Comparison of ENCODE assay signal across 1 cellular context in the genomic region with DNA sequence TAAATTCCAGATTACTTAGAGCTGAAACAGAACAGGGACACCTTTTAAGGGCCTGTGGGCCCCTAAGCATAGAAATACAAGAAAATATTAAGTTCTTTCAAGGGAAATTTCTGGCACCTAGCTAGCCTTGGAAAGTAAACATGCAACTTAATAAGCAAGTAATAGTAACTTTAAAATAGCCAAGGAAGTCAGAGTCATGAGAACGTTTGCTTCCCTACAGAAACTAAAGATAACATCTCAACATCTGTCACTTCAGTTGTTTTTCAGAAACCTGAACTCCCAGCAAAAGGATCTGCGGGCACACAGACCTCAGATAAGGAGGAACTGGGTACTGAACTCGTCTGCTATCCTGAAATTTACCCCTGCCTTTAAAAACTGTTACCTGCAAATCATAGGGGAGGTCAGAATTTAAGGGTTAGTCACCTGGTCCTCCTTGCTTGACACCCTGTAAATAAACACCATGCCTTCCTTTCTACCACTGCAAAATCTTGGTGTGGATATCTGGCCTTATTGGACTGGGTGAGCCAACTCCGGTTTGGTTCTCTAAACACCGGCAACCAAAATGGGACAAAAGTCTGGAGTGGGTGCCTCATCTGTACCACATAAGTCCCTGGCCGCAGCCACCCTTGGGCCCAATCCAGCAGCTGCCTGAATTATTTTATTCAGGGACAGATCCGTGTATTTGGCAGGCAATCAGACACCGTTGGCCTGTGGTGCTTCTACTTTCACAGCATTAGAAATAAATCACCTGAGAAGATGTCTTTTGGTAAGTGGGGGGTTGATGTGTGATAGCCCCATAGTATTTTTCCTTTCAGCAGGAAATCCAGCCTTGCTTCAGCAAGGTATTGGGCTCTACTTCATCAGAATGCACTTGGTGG.
A peak's percentile ranks its signal among the peaks of the same experiment; 100 is the strongest.
TF ChIP-seq lines count a peak whose summit lies in the region.

No MANE protein-coding gene starts in this region.

TF ChIP-seq in K562, 482 proteins besides CTCF, POLR2A, EP300 and RAD21 (continued from another document and continues in another):
- TF ChIP-seq, protein P1, sequence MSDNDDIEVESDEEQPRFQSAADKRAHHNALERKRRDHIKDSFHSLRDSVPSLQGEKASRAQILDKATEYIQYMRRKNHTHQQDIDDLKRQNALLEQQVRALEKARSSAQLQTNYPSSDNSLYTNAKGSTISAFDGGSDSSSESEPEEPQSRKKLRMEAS (CRISPR knock-in tag; IDR thresholded peaks at IDR 0.05), result no peak
- TF ChIP-seq ZNF146 (CRISPR knock-in tag; IDR thresholded peaks at IDR 0.05; ENCODE audit: unreplicated experiment), result no peak
- TF ChIP-seq ZNF224 (CRISPR knock-in tag; IDR thresholded peaks at IDR 0.05), result no peak
- no peak for TF ChIP-seq KLF13 (tag; IDR thresholded peaks at IDR 0.05; ENCODE audit: borderline replicate concordance, low read depth)
- TF ChIP-seq NUFIP1 (IDR thresholded peaks at IDR 0.05; ENCODE audit: partially characterized antibody), result no peak
- no peak for TF ChIP-seq CEBPB (tag; IDR thresholded peaks at IDR 0.05)
- TF ChIP-seq SMAD1 (IDR thresholded peaks at IDR 0.05; ENCODE audit: low read depth, low read length, partially characterized antibody), result no peak
- TF ChIP-seq NFRKB (IDR thresholded peaks at IDR 0.05; ENCODE audit: low read depth), result no peak
- TF ChIP-seq TEAD4 (IDR thresholded peaks at IDR 0.05; ENCODE audit: low read length), result peak; percentile 90
- TF ChIP-seq TEAD4 (CRISPR knock-in tag; IDR thresholded peaks at IDR 0.05; ENCODE audit: borderline replicate concordance), result no peak
- no peak for TF ChIP-seq YY1 (IDR thresholded peaks at IDR 0.05; ENCODE audit: borderline replicate concordance in 1 of 3, control insufficient read depth in 1 of 3, extremely low read depth in 1 of 3, insufficient read depth in 3 of 3, insufficient read length in 1 of 3, insufficient replicate concordance in 2 of 3, low read depth in 1 of 3, low read length in 2 of 3)
- TF ChIP-seq ADNP (tag; IDR thresholded peaks at IDR 0.05), result peak; percentile 50; the same call in 1 of the 2 replicates
- no peak for TF ChIP-seq BRF2 (IDR thresholded peaks at IDR 0.05; ENCODE audit: borderline replicate concordance, insufficient read depth, insufficient read length)
- TF ChIP-seq SREBF1 (IDR thresholded peaks at IDR 0.05; ENCODE audit: borderline replicate concordance, low read depth, low read length), result no peak
- TF ChIP-seq, protein P2, sequence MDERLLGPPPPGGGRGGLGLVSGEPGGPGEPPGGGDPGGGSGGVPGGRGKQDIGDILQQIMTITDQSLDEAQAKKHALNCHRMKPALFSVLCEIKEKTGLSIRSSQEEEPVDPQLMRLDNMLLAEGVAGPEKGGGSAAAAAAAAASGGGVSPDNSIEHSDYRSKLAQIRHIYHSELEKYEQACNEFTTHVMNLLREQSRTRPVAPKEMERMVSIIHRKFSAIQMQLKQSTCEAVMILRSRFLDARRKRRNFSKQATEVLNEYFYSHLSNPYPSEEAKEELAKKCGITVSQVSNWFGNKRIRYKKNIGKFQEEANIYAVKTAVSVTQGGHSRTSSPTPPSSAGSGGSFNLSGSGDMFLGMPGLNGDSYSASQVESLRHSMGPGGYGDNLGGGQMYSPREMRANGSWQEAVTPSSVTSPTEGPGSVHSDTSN (CRISPR knock-in tag; IDR thresholded peaks at IDR 0.05; ENCODE audit: low read depth), result no peak
- TF ChIP-seq, protein P2 (tag; conservative IDR thresholded peaks at IDR 0.05; ENCODE audit: low read depth), result peak; percentile 78
- TF ChIP-seq, protein P3, sequence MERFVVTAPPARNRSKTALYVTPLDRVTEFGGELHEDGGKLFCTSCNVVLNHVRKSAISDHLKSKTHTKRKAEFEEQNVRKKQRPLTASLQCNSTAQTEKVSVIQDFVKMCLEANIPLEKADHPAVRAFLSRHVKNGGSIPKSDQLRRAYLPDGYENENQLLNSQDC (CRISPR knock-in tag; IDR thresholded peaks at IDR 0.05), result no peak
- no peak for TF ChIP-seq ZNF609 (CRISPR knock-in tag; IDR thresholded peaks at IDR 0.05; ENCODE audit: borderline replicate concordance)
- TF ChIP-seq BMI1 (IDR thresholded peaks at IDR 0.05; ENCODE audit: low read length), result no peak
- TF ChIP-seq HNRNPH1 (optimal IDR thresholded peaks at IDR 0.05; ENCODE audit: low read depth, low read length), result no peak
- no peak; the same call in 1 of the 2 replicates for TF ChIP-seq GTF2E2 (tag; IDR thresholded peaks at IDR 0.05)
- TF ChIP-seq SAFB (IDR thresholded peaks at IDR 0.05; ENCODE audit: borderline replicate concordance, low read depth, low read length), result no peak
- TF ChIP-seq, protein P4, sequence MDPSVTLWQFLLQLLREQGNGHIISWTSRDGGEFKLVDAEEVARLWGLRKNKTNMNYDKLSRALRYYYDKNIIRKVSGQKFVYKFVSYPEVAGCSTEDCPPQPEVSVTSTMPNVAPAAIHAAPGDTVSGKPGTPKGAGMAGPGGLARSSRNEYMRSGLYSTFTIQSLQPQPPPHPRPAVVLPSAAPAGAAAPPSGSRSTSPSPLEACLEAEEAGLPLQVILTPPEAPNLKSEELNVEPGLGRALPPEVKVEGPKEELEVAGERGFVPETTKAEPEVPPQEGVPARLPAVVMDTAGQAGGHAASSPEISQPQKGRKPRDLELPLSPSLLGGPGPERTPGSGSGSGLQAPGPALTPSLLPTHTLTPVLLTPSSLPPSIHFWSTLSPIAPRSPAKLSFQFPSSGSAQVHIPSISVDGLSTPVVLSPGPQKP (CRISPR knock-in tag; IDR thresholded peaks at IDR 0.05), result no peak
- TF ChIP-seq SIN3B (IDR thresholded peaks at IDR 0.05; ENCODE audit: low read depth), result no peak
- no peak for TF ChIP-seq ZNF436 (CRISPR knock-in tag; IDR thresholded peaks at IDR 0.05)
- TF ChIP-seq ZBTB17 (CRISPR knock-in tag; IDR thresholded peaks at IDR 0.05), result no peak
- no peak for TF ChIP-seq NFE2L1 (tag; IDR thresholded peaks at IDR 0.05; ENCODE audit: borderline replicate concordance, low read depth)
- TF ChIP-seq SMARCA5 (IDR thresholded peaks at IDR 0.05), result no peak
- TF ChIP-seq ILK (tag; IDR thresholded peaks at IDR 0.05; ENCODE audit: borderline replicate concordance, low read depth), result no peak
- TF ChIP-seq SMARCB1 (IDR thresholded peaks at IDR 0.05; ENCODE audit: insufficient read length, low read depth), result peak; percentile 79
- TF ChIP-seq, protein P5, sequence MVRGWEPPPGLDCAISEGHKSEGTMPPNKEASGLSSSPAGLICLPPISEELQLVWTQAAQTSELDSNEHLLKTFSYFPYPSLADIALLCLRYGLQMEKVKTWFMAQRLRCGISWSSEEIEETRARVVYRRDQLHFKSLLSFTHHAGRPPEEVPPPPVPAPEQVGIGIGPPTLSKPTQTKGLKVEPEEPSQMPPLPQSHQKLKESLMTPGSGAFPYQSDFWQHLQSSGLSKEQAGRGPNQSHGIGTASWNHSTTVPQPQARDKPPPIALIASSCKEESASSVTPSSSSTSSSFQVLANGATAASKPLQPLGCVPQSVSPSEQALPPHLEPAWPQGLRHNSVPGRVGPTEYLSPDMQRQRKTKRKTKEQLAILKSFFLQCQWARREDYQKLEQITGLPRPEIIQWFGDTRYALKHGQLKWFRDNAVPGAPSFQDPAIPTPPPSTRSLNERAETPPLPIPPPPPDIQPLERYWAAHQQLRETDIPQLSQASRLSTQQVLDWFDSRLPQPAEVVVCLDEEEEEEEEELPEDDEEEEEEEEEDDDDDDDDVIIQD (CRISPR knock-in tag; IDR thresholded peaks at IDR 0.05), result 0 out of 2 replicates have a peak, but pooled peaks have one; percentile 27
- TF ChIP-seq MEIS2 (IDR thresholded peaks at IDR 0.05; ENCODE audit: partially characterized antibody), result peak; percentile 89
- TF ChIP-seq NR0B1 (IDR thresholded peaks at IDR 0.05; ENCODE audit: partially characterized antibody), result no peak
- TF ChIP-seq NCOA1 (IDR thresholded peaks at IDR 0.05; ENCODE audit: low read depth), result peak; percentile 50; the same call in 1 of the 2 replicates
- no peak for TF ChIP-seq NR2F6 (CRISPR knock-in tag; IDR thresholded peaks at IDR 0.05)
- TF ChIP-seq ZNF274 (IDR thresholded peaks at IDR 0.05; ENCODE audit: borderline replicate concordance, low read depth, low read length), result no peak
- TF ChIP-seq NFYB (IDR thresholded peaks at IDR 0.05; ENCODE audit: extremely low read depth, insufficient read length), result no peak
- TF ChIP-seq PRPF4 (IDR thresholded peaks at IDR 0.05; ENCODE audit: insufficient read depth, low read depth, low read length, poor library complexity, severe bottlenecking), result no peak
- TF ChIP-seq ZFP30 (CRISPR knock-in tag; IDR thresholded peaks at IDR 0.05; ENCODE audit: borderline replicate concordance), result no peak
- TF ChIP-seq MTA2 (IDR thresholded peaks at IDR 0.05; ENCODE audit: low read depth), result peak; percentile 82
- no peak for TF ChIP-seq HMGXB4 (CRISPR knock-in tag; IDR thresholded peaks at IDR 0.05)
- TF ChIP-seq CREM (IDR thresholded peaks at IDR 0.05; ENCODE audit: low read depth), result peak; percentile 59; the same call in 1 of the 2 replicates
